Comparison of ENCODE assay signal across 1 cellular context in the genomic region with DNA sequence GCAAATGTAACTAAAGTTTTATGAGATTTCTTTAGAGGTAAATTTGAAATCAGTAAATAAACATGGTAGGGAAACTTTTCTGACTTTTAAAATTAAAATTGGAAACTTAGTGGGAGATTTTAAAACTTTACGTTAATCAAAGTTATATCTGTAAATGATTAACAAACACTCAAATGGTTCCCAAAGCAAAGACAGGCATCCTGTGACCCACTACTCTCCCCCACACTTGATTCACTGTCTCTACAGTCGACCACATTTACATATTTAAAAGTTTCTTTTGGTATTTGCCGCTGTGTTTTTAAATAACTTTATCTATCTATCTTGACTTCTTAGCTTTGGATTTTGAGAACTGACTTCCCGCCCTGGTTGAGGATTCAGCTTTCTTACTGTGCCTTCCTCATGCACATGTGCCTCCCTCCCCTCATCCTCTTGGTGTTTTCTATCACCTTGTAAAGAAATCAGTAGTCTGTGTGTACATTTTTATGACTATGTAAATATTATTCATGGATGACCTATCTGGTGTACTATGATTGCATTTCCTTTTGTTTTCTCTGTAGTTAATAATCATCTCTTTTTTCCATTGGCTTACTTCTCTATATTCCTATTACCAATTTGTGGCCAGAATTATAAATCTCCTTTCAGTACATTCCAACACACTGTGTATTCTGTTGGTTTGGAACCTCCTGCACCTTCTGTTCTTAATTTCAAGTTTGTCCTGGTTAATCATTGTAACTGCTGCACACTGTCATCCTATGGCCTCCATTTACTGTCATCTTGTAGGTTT.
TF ChIP-seq lines count a peak whose summit lies in the region.

No MANE protein-coding gene starts in this region.

TF ChIP-seq in GM23338, 12 proteins besides CTCF, POLR2A, EP300 and RAD21 (continued from another document):
- TF ChIP-seq, protein P1, sequence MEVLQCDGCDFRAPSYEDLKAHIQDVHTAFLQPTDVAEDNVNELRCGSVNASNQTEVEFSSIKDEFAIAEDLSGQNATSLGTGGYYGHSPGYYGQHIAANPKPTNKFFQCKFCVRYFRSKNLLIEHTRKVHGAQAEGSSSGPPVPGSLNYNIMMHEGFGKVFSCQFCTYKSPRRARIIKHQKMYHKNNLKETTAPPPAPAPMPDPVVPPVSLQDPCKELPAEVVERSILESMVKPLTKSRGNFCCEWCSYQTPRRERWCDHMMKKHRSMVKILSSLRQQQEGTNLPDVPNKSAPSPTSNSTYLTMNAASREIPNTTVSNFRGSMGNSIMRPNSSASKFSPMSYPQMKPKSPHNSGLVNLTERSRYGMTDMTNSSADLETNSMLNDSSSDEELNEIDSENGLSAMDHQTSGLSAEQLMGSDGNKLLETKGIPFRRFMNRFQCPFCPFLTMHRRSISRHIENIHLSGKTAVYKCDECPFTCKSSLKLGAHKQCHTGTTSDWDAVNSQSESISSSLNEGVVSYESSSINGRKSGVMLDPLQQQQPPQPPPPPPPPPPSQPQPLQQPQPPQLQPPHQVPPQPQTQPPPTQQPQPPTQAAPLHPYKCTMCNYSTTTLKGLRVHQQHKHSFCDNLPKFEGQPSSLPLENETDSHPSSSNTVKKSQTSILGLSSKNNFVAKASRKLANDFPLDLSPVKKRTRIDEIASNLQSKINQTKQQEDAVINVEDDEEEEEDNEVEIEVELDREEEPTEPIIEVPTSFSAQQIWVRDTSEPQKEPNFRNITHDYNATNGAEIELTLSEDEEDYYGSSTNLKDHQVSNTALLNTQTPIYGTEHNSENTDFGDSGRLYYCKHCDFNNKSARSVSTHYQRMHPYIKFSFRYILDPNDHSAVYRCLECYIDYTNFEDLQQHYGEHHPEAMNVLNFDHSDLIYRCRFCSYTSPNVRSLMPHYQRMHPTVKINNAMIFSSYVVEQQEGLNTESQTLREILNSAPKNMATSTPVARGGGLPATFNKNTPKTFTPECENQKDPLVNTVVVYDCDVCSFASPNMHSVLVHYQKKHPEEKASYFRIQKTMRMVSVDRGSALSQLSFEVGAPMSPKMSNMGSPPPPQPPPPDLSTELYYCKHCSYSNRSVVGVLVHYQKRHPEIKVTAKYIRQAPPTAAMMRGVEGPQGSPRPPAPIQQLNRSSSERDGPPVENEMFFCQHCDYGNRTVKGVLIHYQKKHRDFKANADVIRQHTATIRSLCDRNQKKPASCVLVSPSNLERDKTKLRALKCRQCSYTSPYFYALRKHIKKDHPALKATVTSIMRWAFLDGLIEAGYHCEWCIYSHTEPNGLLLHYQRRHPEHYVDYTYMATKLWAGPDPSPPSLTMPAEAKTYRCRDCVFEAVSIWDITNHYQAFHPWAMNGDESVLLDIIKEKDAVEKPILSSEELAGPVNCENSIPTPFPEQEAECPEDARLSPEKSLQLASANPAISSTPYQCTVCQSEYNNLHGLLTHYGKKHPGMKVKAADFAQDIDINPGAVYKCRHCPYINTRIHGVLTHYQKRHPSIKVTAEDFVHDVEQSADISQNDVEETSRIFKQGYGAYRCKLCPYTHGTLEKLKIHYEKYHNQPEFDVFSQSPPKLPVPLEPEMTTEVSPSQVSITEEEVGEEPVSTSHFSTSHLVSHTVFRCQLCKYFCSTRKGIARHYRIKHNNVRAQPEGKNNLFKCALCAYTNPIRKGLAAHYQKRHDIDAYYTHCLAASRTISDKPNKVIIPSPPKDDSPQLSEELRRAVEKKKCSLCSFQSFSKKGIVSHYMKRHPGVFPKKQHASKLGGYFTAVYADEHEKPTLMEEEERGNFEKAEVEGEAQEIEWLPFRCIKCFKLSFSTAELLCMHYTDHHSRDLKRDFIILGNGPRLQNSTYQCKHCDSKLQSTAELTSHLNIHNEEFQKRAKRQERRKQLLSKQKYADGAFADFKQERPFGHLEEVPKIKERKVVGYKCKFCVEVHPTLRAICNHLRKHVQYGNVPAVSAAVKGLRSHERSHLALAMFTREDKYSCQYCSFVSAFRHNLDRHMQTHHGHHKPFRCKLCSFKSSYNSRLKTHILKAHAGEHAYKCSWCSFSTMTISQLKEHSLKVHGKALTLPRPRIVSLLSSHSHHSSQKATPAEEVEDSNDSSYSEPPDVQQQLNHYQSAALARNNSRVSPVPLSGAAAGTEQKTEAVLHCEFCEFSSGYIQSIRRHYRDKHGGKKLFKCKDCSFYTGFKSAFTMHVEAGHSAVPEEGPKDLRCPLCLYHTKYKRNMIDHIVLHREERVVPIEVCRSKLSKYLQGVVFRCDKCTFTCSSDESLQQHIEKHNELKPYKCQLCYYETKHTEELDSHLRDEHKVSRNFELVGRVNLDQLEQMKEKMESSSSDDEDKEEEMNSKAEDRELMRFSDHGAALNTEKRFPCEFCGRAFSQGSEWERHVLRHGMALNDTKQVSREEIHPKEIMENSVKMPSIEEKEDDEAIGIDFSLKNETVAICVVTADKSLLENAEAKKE (CRISPR knock-in tag; IDR thresholded peaks at IDR 0.05), result no peak
- TF ChIP-seq, protein P2, sequence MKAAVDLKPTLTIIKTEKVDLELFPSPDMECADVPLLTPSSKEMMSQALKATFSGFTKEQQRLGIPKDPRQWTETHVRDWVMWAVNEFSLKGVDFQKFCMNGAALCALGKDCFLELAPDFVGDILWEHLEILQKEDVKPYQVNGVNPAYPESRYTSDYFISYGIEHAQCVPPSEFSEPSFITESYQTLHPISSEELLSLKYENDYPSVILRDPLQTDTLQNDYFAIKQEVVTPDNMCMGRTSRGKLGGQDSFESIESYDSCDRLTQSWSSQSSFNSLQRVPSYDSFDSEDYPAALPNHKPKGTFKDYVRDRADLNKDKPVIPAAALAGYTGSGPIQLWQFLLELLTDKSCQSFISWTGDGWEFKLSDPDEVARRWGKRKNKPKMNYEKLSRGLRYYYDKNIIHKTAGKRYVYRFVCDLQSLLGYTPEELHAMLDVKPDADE (IDR thresholded peaks at IDR 0.05), result no peak
